Comparison of ENCODE assay signal across 19 cellular contexts in genomic region chr7:26367219-26367711, GRCh38.
"Had no signal": no experiment of that assay in that cellular context is flagged by ENCODE, and none has a peak within 500 bp of the region (broad histone marks: within the 10 kb centered on the region; RNA-seq: fewer than 3 reads in every experiment).

No MANE protein-coding gene starts in this region.

- ATAC-seq: PC-3, WTC11 had no signal

- H3K9me3 ChIP-seq: SJSA1 had no signal

- H3K27ac Mint-ChIP-seq: activated CD4-positive, alpha-beta memory T cell treated with anti-CD3 and anti-CD28 coated beads for 36 hours; T-helper 1 cell treated with Interleukin-12 subunit alpha and Interleukin-12 subunit beta and Interleukin-4 antibody, amounts not matched to agents 30 μg/mL and 1 μg/mL, for 36 hours; WTC11 had no signal

- H3K9me3 Mint-ChIP-seq: activated CD4-positive, alpha-beta memory T cell treated with anti-CD3 and anti-CD28 coated beads for 36 hours; T-helper 1 cell treated with Interleukin-12 subunit alpha and Interleukin-12 subunit beta and Interleukin-4 antibody, amounts not matched to agents 30 μg/mL and 1 μg/mL, for 36 hours; WTC11 had no signal

- H3K4me3 Mint-ChIP-seq: activated CD4-positive, alpha-beta memory T cell treated with anti-CD3 and anti-CD28 coated beads for 36 hours; T-helper 1 cell treated with Interleukin-12 subunit alpha and Interleukin-12 subunit beta and Interleukin-4 antibody, amounts not matched to agents 30 μg/mL and 1 μg/mL, for 36 hours; WTC11 had no signal

- H3K36me3 ChIP-seq: SJSA1 had no signal

- DNase-seq: activated CD4-positive, alpha-beta memory T cell treated with anti-CD3 and anti-CD28 coated beads for 36 hours; activated CD4-positive, alpha-beta T cell treated with anti-CD3 and anti-CD28 coated beads for 48 hours; activated CD4-positive, CD25-positive, alpha-beta regulatory T cell treated with anti-CD3 and anti-CD28 coated beads, Interleukin-2, amount 50 U/mL, for 72 hours; activated CD8-positive, alpha-beta memory T cell treated with anti-CD3 and anti-CD28 coated beads for 24 hours; activated naive CD4-positive, alpha-beta T cell treated with anti-CD3 and anti-CD28 coated beads, Interleukin-2, amount 50 U/mL, for 16 hours; aorta; IMR-90; Kasumi-1; KBM-7; NCI-H1105 treated with DMSO at 0.1 percent for 48 hours; NCI-H1436 treated with DMSO at 0.1 percent for 48 hours; NCI-H187; NCI-H2081; NCI-H510A treated with DMSO at 0.1 percent for 48 hours; PC-3; SHP77 had no signal

- H3K27ac ChIP-seq: SJSA1 had no signal

- H3K4me1 ChIP-seq: SJSA1 had no signal

- H3K27me3 Mint-ChIP-seq: activated CD4-positive, alpha-beta memory T cell treated with anti-CD3 and anti-CD28 coated beads for 36 hours had no signal

- H3K4me3 ChIP-seq: SJSA1 had no signal

- H3K36me3 Mint-ChIP-seq: WTC11 had no signal
